In genomic region chr19:46606019-46606418, GRCh38 we compare ENCODE assay signal across 1 cellular context.
TF ChIP-seq lines count a peak whose summit lies in the region.

No MANE protein-coding gene starts in this region.

TF ChIP-seq in HepG2, 621 proteins besides CTCF, POLR2A, EP300 and RAD21:
- TF ChIP-seq, protein P1, sequence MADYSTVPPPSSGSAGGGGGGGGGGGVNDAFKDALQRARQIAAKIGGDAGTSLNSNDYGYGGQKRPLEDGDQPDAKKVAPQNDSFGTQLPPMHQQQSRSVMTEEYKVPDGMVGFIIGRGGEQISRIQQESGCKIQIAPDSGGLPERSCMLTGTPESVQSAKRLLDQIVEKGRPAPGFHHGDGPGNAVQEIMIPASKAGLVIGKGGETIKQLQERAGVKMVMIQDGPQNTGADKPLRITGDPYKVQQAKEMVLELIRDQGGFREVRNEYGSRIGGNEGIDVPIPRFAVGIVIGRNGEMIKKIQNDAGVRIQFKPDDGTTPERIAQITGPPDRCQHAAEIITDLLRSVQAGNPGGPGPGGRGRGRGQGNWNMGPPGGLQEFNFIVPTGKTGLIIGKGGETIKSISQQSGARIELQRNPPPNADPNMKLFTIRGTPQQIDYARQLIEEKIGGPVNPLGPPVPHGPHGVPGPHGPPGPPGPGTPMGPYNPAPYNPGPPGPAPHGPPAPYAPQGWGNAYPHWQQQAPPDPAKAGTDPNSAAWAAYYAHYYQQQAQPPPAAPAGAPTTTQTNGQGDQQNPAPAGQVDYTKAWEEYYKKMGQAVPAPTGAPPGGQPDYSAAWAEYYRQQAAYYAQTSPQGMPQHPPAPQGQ (CRISPR knock-in tag; IDR thresholded peaks at IDR 0.05; ENCODE audit: borderline replicate concordance), result no peak
- TF ChIP-seq HDAC2 (CRISPR knock-in tag; IDR thresholded peaks at IDR 0.05) (no peak), BHLHE40 (IDR thresholded peaks at IDR 0.05; ENCODE audit: low read length) (no peak), PLRG1 (conservative IDR thresholded peaks at IDR 0.05) (no peak), ZNF446 (CRISPR knock-in tag; IDR thresholded peaks at IDR 0.05) (no peak), FIP1L1 (IDR thresholded peaks at IDR 0.05; ENCODE audit: borderline replicate concordance, insufficient read depth, low read depth, low read length) (no peak), ZNF318 (CRISPR knock-in tag; IDR thresholded peaks at IDR 0.05) (no peak), MAFK (conservative IDR thresholded peaks at IDR 0.05 in 1 of 2, IDR thresholded peaks at IDR 0.05 in 1 of 2; ENCODE audit: low read length in 2 of 2) (no peak), SAFB2 (CRISPR knock-in tag; IDR thresholded peaks at IDR 0.05; ENCODE audit: borderline replicate concordance, low read depth) (no peak), CREB1 (IDR thresholded peaks at IDR 0.05) (no peak), CREB1 (CRISPR knock-in tag; IDR thresholded peaks at IDR 0.05) (no peak), CREBL2 (CRISPR knock-in tag; IDR thresholded peaks at IDR 0.05; ENCODE audit: borderline replicate concordance) (no peak), RBM22 (optimal IDR thresholded peaks at IDR 0.05; ENCODE audit: low read length) (no peak), REPIN1 (CRISPR knock-in tag; IDR thresholded peaks at IDR 0.05; ENCODE audit: borderline replicate concordance, low read depth) (no peak), MZF1 (CRISPR knock-in tag; IDR thresholded peaks at IDR 0.05; ENCODE audit: borderline replicate concordance) (no peak), RFX1 (IDR thresholded peaks at IDR 0.05) (no peak), TBX2 (CRISPR knock-in tag; IDR thresholded peaks at IDR 0.05; ENCODE audit: borderline replicate concordance) (no peak), HIC2 (CRISPR knock-in tag; IDR thresholded peaks at IDR 0.05; ENCODE audit: low read depth) (no peak), RORA (CRISPR knock-in tag; IDR thresholded peaks at IDR 0.05) (no peak)
- TF ChIP-seq, protein P2, sequence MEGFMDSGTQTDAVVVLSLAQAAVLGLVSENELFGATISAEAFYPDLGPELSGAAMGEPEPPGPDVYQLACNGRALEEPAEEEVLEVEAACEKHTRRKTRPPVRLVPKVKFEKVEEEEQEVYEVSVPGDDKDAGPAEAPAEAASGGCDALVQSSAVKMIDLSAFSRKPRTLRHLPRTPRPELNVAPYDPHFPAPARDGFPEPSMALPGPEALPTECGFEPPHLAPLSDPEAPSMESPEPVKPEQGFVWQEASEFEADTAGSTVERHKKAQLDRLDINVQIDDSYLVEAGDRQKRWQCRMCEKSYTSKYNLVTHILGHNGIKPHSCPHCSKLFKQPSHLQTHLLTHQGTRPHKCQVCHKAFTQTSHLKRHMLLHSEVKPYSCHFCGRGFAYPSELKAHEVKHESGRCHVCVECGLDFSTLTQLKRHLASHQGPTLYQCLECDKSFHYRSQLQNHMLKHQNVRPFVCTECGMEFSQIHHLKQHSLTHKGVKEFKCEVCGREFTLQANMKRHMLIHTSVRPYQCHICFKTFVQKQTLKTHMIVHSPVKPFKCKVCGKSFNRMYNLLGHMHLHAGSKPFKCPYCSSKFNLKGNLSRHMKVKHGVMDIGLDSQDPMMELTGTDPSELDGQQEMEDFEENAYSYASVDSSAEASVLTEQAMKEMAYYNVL (CRISPR knock-in tag; IDR thresholded peaks at IDR 0.05; ENCODE audit: borderline replicate concordance), result no peak
TF ChIP-seq in HepG2: peak in this region for 0.
